Comparison of ENCODE assay signal across 17 cellular contexts in the genomic region with DNA sequence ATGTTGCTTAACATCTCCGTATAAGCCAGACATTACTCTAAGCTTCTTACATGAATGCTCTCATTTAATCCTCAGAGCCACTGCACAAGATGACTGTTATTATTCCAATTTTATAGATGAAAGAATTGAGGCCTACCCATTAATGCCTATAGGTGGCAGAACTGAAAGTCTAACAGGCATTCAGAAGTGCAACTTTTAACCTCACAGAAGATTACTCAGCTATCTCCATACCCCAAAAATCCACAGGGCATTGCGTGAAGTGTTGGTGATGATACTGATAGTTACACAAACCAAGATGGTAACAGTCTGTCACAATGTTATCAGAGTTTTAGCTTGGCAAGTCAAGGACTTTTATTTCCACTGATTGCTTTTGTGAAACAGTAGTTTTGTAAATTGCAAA.
"Had no signal": no experiment of that assay in that cellular context is flagged by ENCODE, and none has a peak within 500 bp of the region (broad histone marks: within the 10 kb centered on the region; RNA-seq: fewer than 3 reads in every experiment).

No MANE protein-coding gene starts in this region.

- H3K36me3 ChIP-seq: gastroesophageal sphincter, lower lobe of right lung, prostate gland, sigmoid colon, spleen, upper lobe of left lung had no signal

- H3K27ac ChIP-seq: body of pancreas, gastroesophageal sphincter, lower lobe of right lung, prostate gland, sigmoid colon, spleen, upper lobe of left lung had no signal

- ATAC-seq: activated CD4-positive, alpha-beta T cell treated with anti-CD3 and anti-CD28 coated beads for 36 hours; activated CD8-positive, alpha-beta memory T cell treated with anti-CD3 and anti-CD28 coated beads, Interleukin-2, amount 10 ng/mL, durations not matched to agents 7 days and 5 days; activated naive CD4-positive, alpha-beta T cell treated with anti-CD3 and anti-CD28 coated beads, Interleukin-2, amount 50 U/mL, for 72 hours; body of pancreas; gastroesophageal sphincter; left colon; lower lobe of right lung; stimulated activated naive CD8-positive, alpha-beta T cell treated with anti-CD3 and anti-CD28 coated beads, Interleukin-15, amount 100 ng/mL, for 72 hours had no signal

- H3K27me3 ChIP-seq: body of pancreas, gastroesophageal sphincter, sigmoid colon, spleen, upper lobe of left lung had no signal

- H3K4me1 ChIP-seq: body of pancreas, lower lobe of right lung, prostate gland, sigmoid colon, spleen, upper lobe of left lung had no signal

- DNase-seq: activated CD4-positive, alpha-beta memory T cell treated with anti-CD3 and anti-CD28 coated beads for 36 hours; activated CD4-positive, alpha-beta T cell treated with anti-CD3 and anti-CD28 coated beads for 36 hours; activated CD8-positive, alpha-beta memory T cell treated with anti-CD3 and anti-CD28 coated beads, Interleukin-2, amount 10 ng/mL, durations not matched to agents 7 days and 5 days; activated effector memory CD4-positive, alpha-beta T cell treated with Interleukin-2 at 50 U/mL for 16 hours; activated T-cell treated with anti-CD3 and anti-CD28 coated beads, Interleukin-2, amount 50 U/mL, for 1 hour; body of pancreas; effector CD8-positive, alpha-beta T cell; left colon; lower lobe of right lung; sigmoid colon; spleen; stimulated activated naive CD8-positive, alpha-beta T cell treated with anti-CD3 and anti-CD28 coated beads, Interleukin-15, amount 100 ng/mL, for 72 hours; T-helper 2 cell; upper lobe of left lung had no signal

- H3K4me3 ChIP-seq: body of pancreas, gastroesophageal sphincter, lower lobe of right lung, prostate gland, sigmoid colon, spleen, upper lobe of left lung had no signal

- H3K9me3 ChIP-seq: body of pancreas, gastroesophageal sphincter, lower lobe of right lung, prostate gland, sigmoid colon, upper lobe of left lung had no signal
